Comparison of ENCODE assay signal across 8 cellular contexts in genomic region chr17:43125133-43125966, GRCh38.
A peak's percentile ranks its signal among the peaks of the same experiment; 100 is the strongest.
DNase-seq lines count a peak whose midpoint lies in the region; ATAC-seq and TF ChIP-seq lines count a peak whose summit lies in the region.

Gene BRCA1 (minus strand): TSS chr17:43125364. CDS start chr17:43124096, 1,268 bp downstream.

- H3K4me2 ChIP-seq in OCI-LY3 (ENCODE audit: low read length) = peak within 1 kb of the TSS; percentile 95

- ATAC-seq in GM21515 (IDR thresholded peaks at IDR 0.05; ENCODE audit: unreplicated experiment) = peak; percentile 93

- peaks cover 10% of the 10 kb centered on the region for H3K4me1 ChIP-seq in OCI-LY3 (ENCODE audit: low read length)

- no peaks in the 10 kb centered on the region for H3K9me3 ChIP-seq in OCI-LY3 (ENCODE audit: insufficient read depth, low read length)

- no peaks in the 10 kb centered on the region for H4K20me1 ChIP-seq in OCI-LY3 (ENCODE audit: insufficient read depth, low read length)

- H3K4me3 ChIP-seq in OCI-LY3 (ENCODE audit: low read length) = peak within 1 kb of the TSS; percentile 92

- peaks cover 38% of the 10 kb centered on the region for H3K79me2 ChIP-seq in OCI-LY3 (ENCODE audit: low read length)

- H3K27me3 ChIP-seq in OCI-LY3 (ENCODE audit: low read depth, low read length) = no peaks in the 10 kb centered on the region

- peak within 1 kb of the TSS; percentile 47; the same call in 1 of the 2 replicates for H2AFZ ChIP-seq in OCI-LY3 (ENCODE audit: low read depth, low read length)

- peak within 1 kb of the TSS; percentile 92 for H3K9ac ChIP-seq in OCI-LY3 (ENCODE audit: low read length)

- no peaks in the 10 kb centered on the region for H3K36me3 ChIP-seq in OCI-LY3 (replicated peaks; ENCODE audit: low read depth, low read length)

- H3K27ac ChIP-seq in OCI-LY3 (ENCODE audit: low read length) = peak within 1 kb of the TSS; percentile 67

- DNase-seq in D341Med (ENCODE audit: low spot score) (peak; percentile 98), HuH-7 (ENCODE audit: low spot score) (peak; percentile 99), epidermal melanocyte (ENCODE audit: insufficient read length, low spot score) (peak; percentile 100), middle frontal gyrus (ENCODE audit: extremely low spot score, low spot score) (peak; percentile 94)
- DNase-seq in activated CD8-positive, alpha-beta memory T cell treated with anti-CD3 and anti-CD28 coated beads, Interleukin-2, amount 50 U/mL, for 48 hours = peak; percentile 95
- peak; percentile 81 to 90 for DNase-seq in stimulated activated CD8-positive, alpha-beta memory T cell treated with anti-CD3 and anti-CD28 coated beads, Interleukin-2, amount 100 ng/mL, for 48 hours (ENCODE audit: low read depth in 2 of 2)

- no peak for TF ChIP-seq CTCF in OCI-LY3 (IDR thresholded peaks at IDR 0.05; ENCODE audit: low read depth, low read length)

Comparison
In these comparisons a context has a peak if more than half of its experiments do, and no peak if none do; other contexts are left out.
1. Peak in every context shown above with its lines: DNase-seq, ATAC-seq, H3K4me3 ChIP-seq and H3K27ac ChIP-seq.